Comparison of ENCODE assay signal across 5 cellular contexts in genomic region chr6:30756405-30757003, GRCh38. TPM values are rescaled to one million over a fixed set of nuclear protein-coding genes. Genes with fewer than 3 reads are reported as not detected.
DNase-seq lines count a peak whose midpoint lies in the region; ATAC-seq and TF ChIP-seq lines count a peak whose summit lies in the region.
"Not testable (repeated sequence)": the region's sequence is repeated elsewhere in the genome, so short reads cannot be mapped to it uniquely, and the experiment has no call there.

No MANE protein-coding gene starts in this region.

- peak overlapping the region; percentile 100 for H3K27ac Mint-ChIP-seq in chondrocyte (ENCODE audit: unreplicated experiment)

- not testable (repeated sequence) for DNase-seq in Panc1 (ENCODE audit: low read depth, low spot score); chondrocyte (ENCODE audit: low spot score); heart left ventricle; mesenchymal stem cell

- H3K36me3 ChIP-seq in HEK293 (ENCODE audit: control insufficient read depth in 2 of 2, insufficient read depth in 1 of 2, low read length in 2 of 2); Panc1 (ENCODE audit: control insufficient read depth, insufficient read depth, low read length); heart left ventricle; mesenchymal stem cell (ENCODE audit: control insufficient read depth in 1 of 2, insufficient read depth in 2 of 2, low read depth in 1 of 2, low read length in 2 of 2): not testable (repeated sequence)

- not testable (repeated sequence) for H2AFZ ChIP-seq in mesenchymal stem cell (ENCODE audit: low read depth, low read length)

- CTCF ChIA-PET in HEK293 (lab: Yijun Ruan, JAX) (interaction anchor here (0.9 to 1.3 kb wide), 4 partner anchors 10 to 78 kb away, joined by 3 to 5 read pairs (median 4); no protein-coding TSS in a partner anchor), Panc1 (lab: Charles Lee) (interaction anchor here (0.6 kb wide), 1 partner anchor 11 kb away, joined by 3 read pairs; no protein-coding TSS in a partner anchor)

- not testable (repeated sequence) for H3K9me3 ChIP-seq in HEK293 (ENCODE audit: control insufficient read depth, insufficient read depth, low read depth, low read length); Panc1 (ENCODE audit: control insufficient read depth, insufficient read depth, low read depth, low read length); heart left ventricle; mesenchymal stem cell (ENCODE audit: control insufficient read depth, low read length)

- not testable (repeated sequence) for H3K4me2 ChIP-seq in mesenchymal stem cell (ENCODE audit: low read length, poor library complexity, severe bottlenecking)

- not testable (repeated sequence) for H3K14ac ChIP-seq in mesenchymal stem cell (ENCODE audit: low read length in 2 of 2)

- not testable (repeated sequence) for H3K4me3 ChIP-seq in HEK293 (ENCODE audit: low read depth, low read length); Panc1 (ENCODE audit: low read depth in 2 of 2, low read length in 2 of 2); heart left ventricle; mesenchymal stem cell (ENCODE audit: insufficient read depth in 1 of 2, low read depth in 1 of 2, low read length in 2 of 2)

- TF ChIP-seq POLR2A in heart left ventricle (IDR thresholded peaks at IDR 0.05) = not testable (repeated sequence)

- peak overlapping the region in 1 of 2 experiments; percentile 24 for H2BK12ac ChIP-seq in mesenchymal stem cell (ENCODE audit: low read length in 2 of 2)

- 95 to 99% (median 98%) methylated on average over 7 of the region's 7 CpGs for WGBS in heart left ventricle, 4 donors
- WGBS in mesenchymal stem cell = 93% methylated on average over 4 of the region's 7 CpGs

- not testable (repeated sequence) for H3K36me3 Mint-ChIP-seq in chondrocyte (ENCODE audit: low read depth)

- in situ Hi-C loops in Panc1 (cut with HindIII; ENCODE audit: low pct_unique_long_range_greater_than_20kb, low sequenced_read_pairs) = not testable (repeated sequence)

- intact Hi-C loops in Panc1 (cut with micrococcal nuclease; ENCODE audit: unreplicated experiment); heart left ventricle (cut with DNase I): not testable (repeated sequence)

- H3K18ac ChIP-seq in mesenchymal stem cell (ENCODE audit: low read depth in 1 of 2, low read length in 2 of 2) = not testable (repeated sequence)

- H3K27ac ChIP-seq in HEK293 (ENCODE audit: extremely low read depth, low read depth, low read length); mesenchymal stem cell (ENCODE audit: low read length, poor library complexity, severe bottlenecking): not testable (repeated sequence)
- peak overlapping the region; percentile 1; the same call in 1 of the 2 replicates for H3K27ac ChIP-seq in Panc1 (ENCODE audit: low read length)
- H3K27ac ChIP-seq in heart left ventricle = peak overlapping the region in 8 of 12 donors; percentile 66 to 97 (median 76)

- POLR2A ChIA-PET in HEK293 (lab: Yijun Ruan, JAX) = interaction anchor here (1.0 to 1.7 kb wide), 2 partner anchors 13 to 25 kb away, joined by 4 to 16 read pairs; partner anchors contain the start of gene IER3
- POLR2A ChIA-PET in Panc1 (lab: Charles Lee) = not testable (repeated sequence)

- H3K4me1 Mint-ChIP-seq in chondrocyte (ENCODE audit: low read depth) = peaks cover 87% of the 10 kb centered on the region

- H3K79me1 ChIP-seq in mesenchymal stem cell (replicated peaks; ENCODE audit: low read length, poor library complexity, severe bottlenecking) = not testable (repeated sequence)

- ATAC-seq in Panc1, heart left ventricle: not testable (repeated sequence)

- H2BK5ac ChIP-seq in mesenchymal stem cell (ENCODE audit: low read depth, low read length, poor library complexity, severe bottlenecking) = not testable (repeated sequence)

- H3K4me3 Mint-ChIP-seq in chondrocyte (ENCODE audit: unreplicated experiment) = not testable (repeated sequence)

- H4K91ac ChIP-seq in mesenchymal stem cell (ENCODE audit: low read length) = not testable (repeated sequence)

- not testable (repeated sequence) for TF ChIP-seq CTCF in HEK293 (tag by site-specific recombination; IDR thresholded peaks at IDR 0.05); Panc1 (IDR thresholded peaks at IDR 0.05); chondrocyte (IDR thresholded peaks at IDR 0.05); heart left ventricle (IDR thresholded peaks at IDR 0.05)

- BruUV-seq in Panc1 (replicated peaks; lab: Mats Ljungman, UMichigan) = not testable (repeated sequence)

- peak overlapping the region; percentile 99 for H2AK5ac ChIP-seq in mesenchymal stem cell (ENCODE audit: low read length, severe bottlenecking)

- H2BK120ac ChIP-seq in mesenchymal stem cell (ENCODE audit: low read depth, low read length) = not testable (repeated sequence)

- H2BK15ac ChIP-seq in mesenchymal stem cell (ENCODE audit: low read depth, poor library complexity, severe bottlenecking) = peak overlapping the region; percentile 46

- H3K4me1 ChIP-seq in HEK293 (ENCODE audit: control insufficient read depth, insufficient read depth, low read length) (peaks cover 17% of the 10 kb centered on the region), Panc1 (ENCODE audit: control insufficient read depth, insufficient read depth, low read length) (peaks cover 27% of the 10 kb centered on the region), heart left ventricle (peaks cover 0 to 73% (median 20%) of the 10 kb centered on the region in 12 donors), mesenchymal stem cell (ENCODE audit: control insufficient read depth, insufficient read depth, low read depth, low read length) (peaks cover 16% of the 10 kb centered on the region)

- H3K23ac ChIP-seq in mesenchymal stem cell (ENCODE audit: low read length in 2 of 2) = not testable (repeated sequence)

- not testable (repeated sequence) for H3K9ac ChIP-seq in mesenchymal stem cell (ENCODE audit: low read length)

- H3K27me3 ChIP-seq in Panc1 (ENCODE audit: control insufficient read depth, insufficient read depth, low read length); heart left ventricle; mesenchymal stem cell (ENCODE audit: control insufficient read depth in 1 of 2, insufficient read depth in 1 of 2, low read length in 2 of 2): not testable (repeated sequence)

- not testable (repeated sequence) for H3K4ac ChIP-seq in mesenchymal stem cell (ENCODE audit: low read depth in 1 of 2, low read length in 2 of 2)

- not testable (repeated sequence) for H3K27me3 Mint-ChIP-seq in chondrocyte (ENCODE audit: low read depth)

- H4K8ac ChIP-seq in mesenchymal stem cell (ENCODE audit: low read length) = not testable (repeated sequence)

- not testable (repeated sequence) for H3K9me3 Mint-ChIP-seq in chondrocyte (ENCODE audit: low read depth)

TF ChIP-seq in HEK293, 187 proteins besides CTCF, POLR2A, EP300 and RAD21:
- peak; percentile 81; the same call in 1 of the 2 replicates for TF ChIP-seq ZNF121 (tag by site-specific recombination; IDR thresholded peaks at IDR 0.05)

RNA-seq across cellular contexts. Expression of gene IER3, which starts 12.2 kb away (rescaled TPM):
- 106 TPM for total RNA-seq in Panc1 (2021; ENCODE audit: unreplicated experiment)
- polyA plus RNA-seq in Panc1 (2012; ENCODE audit: insufficient read length) = 166 TPM
- 332 to 354 TPM (median 333 TPM) in 3 replicates for total RNA-seq in chondrocyte
- 100 to 1,000 TPM in 2 of 9 donors, 10 to 100 TPM in 6, 1 to 10 TPM in 1; 8.7 to 127 (median 69.8) TPM for total RNA-seq in heart left ventricle
- polyA plus RNA-seq in heart left ventricle = 100 to 1,000 TPM in 1 of 2 donors, 10 to 100 TPM in 1; 33.3 to 119 TPM
- polyA plus RNA-seq in mesenchymal stem cell (2013, experiment 1 of 2) = 220 TPM
- polyA plus RNA-seq in mesenchymal stem cell (2013, experiment 2 of 2) = 207 TPM

RNA-seq across cellular contexts. Expression of gene FLOT1, which starts 14.0 kb away (rescaled TPM):
- total RNA-seq in Panc1 (2021; ENCODE audit: unreplicated experiment) = 176 TPM
- polyA plus RNA-seq in Panc1 (2012; ENCODE audit: insufficient read length) = 221 TPM
- 66.8 to 72.7 TPM (median 69.1 TPM) in 3 replicates for total RNA-seq in chondrocyte
- 100 to 1,000 TPM; 166 to 282 (median 211) TPM for total RNA-seq in heart left ventricle
- 100 to 1,000 TPM; 291 to 310 TPM for polyA plus RNA-seq in heart left ventricle
- 120 TPM for polyA plus RNA-seq in mesenchymal stem cell (2013, experiment 1 of 2)
- polyA plus RNA-seq in mesenchymal stem cell (2013, experiment 2 of 2) = 118 TPM

RNA-seq across cellular contexts. Expression of gene TUBB, which starts 36.4 kb away (rescaled TPM):
- total RNA-seq in Panc1 (2021; ENCODE audit: unreplicated experiment) (853 TPM), chondrocyte (681 to 975 TPM (median 692 TPM) in 3 replicates), heart left ventricle (100 to 1,000 TPM; 183 to 474 (median 238) TPM)
- polyA plus RNA-seq in Panc1 (2012; ENCODE audit: insufficient read length) = 1,083 TPM
- 100 to 1,000 TPM; 195 to 497 TPM for polyA plus RNA-seq in heart left ventricle
- 839 TPM for polyA plus RNA-seq in mesenchymal stem cell (2013, experiment 1 of 2)
- polyA plus RNA-seq in mesenchymal stem cell (2013, experiment 2 of 2) = 819 TPM

RNA-seq across cellular contexts. Expression of gene MDC1, which starts 39.4 kb away (rescaled TPM):
- 68.6 TPM for total RNA-seq in Panc1 (2021; ENCODE audit: unreplicated experiment)
- 36.0 TPM for polyA plus RNA-seq in Panc1 (2012; ENCODE audit: insufficient read length)
- 25.5 to 33.5 TPM (median 33.1 TPM) in 3 replicates for total RNA-seq in chondrocyte
- total RNA-seq in heart left ventricle = 10 to 100 TPM; 10.6 to 25.0 (median 17.5) TPM
- 10 to 100 TPM in 1 of 2 donors, 1 to 10 TPM in 1; 8.6 to 13.9 TPM for polyA plus RNA-seq in heart left ventricle
- 9.8 TPM for polyA plus RNA-seq in mesenchymal stem cell (2013, experiment 1 of 2)
- polyA plus RNA-seq in mesenchymal stem cell (2013, experiment 2 of 2) = 8.6 TPM
